In genomic region chr7:155590215-155591023, GRCh38 we compare ENCODE assay signal across 9 cellular contexts. TPM values are rescaled to one million over a fixed set of nuclear protein-coding genes. Genes with fewer than 3 reads are reported as not detected.
A peak's percentile ranks its signal among the peaks of the same experiment; 100 is the strongest.
DNase-seq lines count a peak whose midpoint lies in the region; ATAC-seq and FAIRE-seq lines count a peak whose summit lies in the region.
"Had no signal": no experiment of that assay in that cellular context is flagged by ENCODE, and none has a peak within 500 bp of the region (broad histone marks: within the 10 kb centered on the region; RNA-seq: fewer than 3 reads in every experiment).

No MANE protein-coding gene starts in this region.

- FAIRE-seq in GM19239 (lab: Jason Lieb, UNC): no peak

- H3K4ac ChIP-seq in mesenchymal stem cell (ENCODE audit: low read depth in 1 of 2, low read length in 2 of 2): no peak overlapping the region

- H3K18ac ChIP-seq in mesenchymal stem cell (ENCODE audit: low read depth in 1 of 2, low read length in 2 of 2): no peak overlapping the region

- no peaks in the 10 kb centered on the region for H3K36me3 ChIP-seq in mesenchymal stem cell (ENCODE audit: control insufficient read depth in 1 of 2, insufficient read depth in 2 of 2, low read depth in 1 of 2, low read length in 2 of 2)

- no peak overlapping the region for H3K9ac ChIP-seq in mesenchymal stem cell (ENCODE audit: low read length)

- H3K23ac ChIP-seq in mesenchymal stem cell (ENCODE audit: low read length in 2 of 2): no peak overlapping the region

- H4K8ac ChIP-seq in mesenchymal stem cell (ENCODE audit: low read length): no peak overlapping the region

- no peak overlapping the region for H2AK5ac ChIP-seq in mesenchymal stem cell (ENCODE audit: low read length, severe bottlenecking)

- no peak overlapping the region for H4K91ac ChIP-seq in mesenchymal stem cell (ENCODE audit: low read length)

- H2BK120ac ChIP-seq in mesenchymal stem cell (ENCODE audit: low read depth, low read length): no peak overlapping the region

- peak; percentile 51 for ATAC-seq in GM21367 (IDR thresholded peaks at IDR 0.05; ENCODE audit: unreplicated experiment)
- ATAC-seq in GM19452 (IDR thresholded peaks at IDR 0.05; ENCODE audit: unreplicated experiment): no peak

- peaks cover 13 to 60% of the 10 kb centered on the region in 2 experiments for H3K27me3 ChIP-seq in mesenchymal stem cell (ENCODE audit: control insufficient read depth in 1 of 2, insufficient read depth in 1 of 2, low read length in 2 of 2)

- peaks cover 6% of the 10 kb centered on the region for H3K4me1 ChIP-seq in mesenchymal stem cell (ENCODE audit: control insufficient read depth, insufficient read depth, low read depth, low read length)

- H2AFZ ChIP-seq in mesenchymal stem cell (ENCODE audit: low read depth, low read length): no peak overlapping the region

- DNase-seq in NCI-H1417 treated with DMSO at 0.1 percent for 48 hours (lab: John Stamatoyannopoulos, UW): peak; percentile 5
- peak in 39 of 56 donors; percentile 2 to 76 (median 46) for DNase-seq in amygdala (lab: John Stamatoyannopoulos, UW)
- peak; percentile 25 for DNase-seq in mesenchymal stem cell
- DNase-seq in epidermal melanocyte (ENCODE audit: insufficient read length, low spot score): no peak
- no peak for DNase-seq in GM19239 (ENCODE audit: insufficient read length, low spot score)
- DNase-seq in NCI-H2227 (lab: John Stamatoyannopoulos, UW; ENCODE audit: unreplicated experiment): no peak

- H3K4me3 ChIP-seq in mesenchymal stem cell (ENCODE audit: insufficient read depth in 1 of 2, low read depth in 1 of 2, low read length in 2 of 2): no peak overlapping the region

- H2BK15ac ChIP-seq in mesenchymal stem cell (ENCODE audit: low read depth, poor library complexity, severe bottlenecking): no peak overlapping the region

- H3K14ac ChIP-seq in mesenchymal stem cell (ENCODE audit: low read length in 2 of 2): no peak overlapping the region

- H2BK5ac ChIP-seq in mesenchymal stem cell (ENCODE audit: low read depth, low read length, poor library complexity, severe bottlenecking): no peak overlapping the region

- 79% methylated on average over 20 of the region's 20 CpGs for WGBS in mesenchymal stem cell

- H3K9me3 ChIP-seq in mesenchymal stem cell (ENCODE audit: control insufficient read depth, low read length): no peaks in the 10 kb centered on the region

- no peak overlapping the region for H3K27ac ChIP-seq in mesenchymal stem cell (ENCODE audit: low read length, poor library complexity, severe bottlenecking)

- no peaks in the 10 kb centered on the region for H3K79me1 ChIP-seq in mesenchymal stem cell (replicated peaks; ENCODE audit: low read length, poor library complexity, severe bottlenecking)

- no peak overlapping the region for H3K4me2 ChIP-seq in mesenchymal stem cell (ENCODE audit: low read length, poor library complexity, severe bottlenecking)

- H2BK12ac ChIP-seq in mesenchymal stem cell (ENCODE audit: low read length in 2 of 2): no peak overlapping the region

RNA-seq across cellular contexts. Expression of gene CNPY1, which starts 44.1 kb away (rescaled TPM):
- not detected for polyA plus RNA-seq in mesenchymal stem cell (2013, experiment 1 of 2)
- not detected for polyA plus RNA-seq in mesenchymal stem cell (2013, experiment 2 of 2)
- polyA plus RNA-seq: adipose tissue had no signal

RNA-seq across cellular contexts. Expression of gene RBM33, which starts 54.0 kb away (rescaled TPM):
- 22.3 TPM for polyA plus RNA-seq in mesenchymal stem cell (2013, experiment 1 of 2)
- polyA plus RNA-seq in mesenchymal stem cell (2013, experiment 2 of 2): 20.3 TPM

Comparison
In these comparisons a context has a peak if more than half of its experiments do, and no peak if none do; other contexts are left out.
1. DNase-seq: peak in NCI-H1417 treated with DMSO at 0.1 percent for 48 hours (single experiment), amygdala (39 of 56) and mesenchymal stem cell (single experiment); none in epidermal melanocyte (single experiment), GM19239 (single experiment) and NCI-H2227 (single experiment).